ENCODE assay signal across 14 cellular contexts in genomic region chr10:101893510-101894120, GRCh38.
"Had no signal": no experiment of that assay in that cellular context is flagged by ENCODE, and none has a peak within 500 bp of the region (broad histone marks: within the 10 kb centered on the region; RNA-seq: fewer than 3 reads in every experiment).

No MANE protein-coding gene starts in this region.

- H3K27ac ChIP-seq: brain microvascular endothelial cell, colonic mucosa, lower lobe of right lung, tibial nerve had no signal

- H3K27ac Mint-ChIP-seq: mesothelial cell of epicardium; nephron; stimulated activated naive CD8-positive, alpha-beta T cell treated with anti-CD3 and anti-CD28 coated beads, Interleukin-15, Interleukin-2, amounts not matched to agents 100 ng/mL and 50 ng/mL, for 24 hours; T-helper 1 cell treated with Interleukin-12 subunit alpha and Interleukin-12 subunit beta and Interleukin-4 antibody, amounts not matched to agents 30 μg/mL and 1 μg/mL, for 36 hours had no signal

- H3K36me3 Mint-ChIP-seq: mesothelial cell of epicardium had no signal

- H3K9me3 Mint-ChIP-seq: central memory CD8-positive, alpha-beta T cell; mesothelial cell of epicardium; nephron; stimulated activated naive CD8-positive, alpha-beta T cell treated with anti-CD3 and anti-CD28 coated beads, Interleukin-15, Interleukin-2, amounts not matched to agents 100 ng/mL and 50 ng/mL, for 24 hours; T-helper 1 cell treated with Interleukin-12 subunit alpha and Interleukin-12 subunit beta and Interleukin-4 antibody, amounts not matched to agents 30 μg/mL and 1 μg/mL, for 36 hours had no signal

- DNase-seq: activated CD4-positive, CD25-positive, alpha-beta regulatory T cell treated with anti-CD3 and anti-CD28 coated beads, Interleukin-2, amount 50 U/mL, for 72 hours; anterior cingulate cortex; brain microvascular endothelial cell; colonic mucosa; lower lobe of right lung; nucleus accumbens; retina; stimulated activated CD4-positive, alpha-beta T cell treated with anti-CD3 and anti-CD28 coated beads, Interleukin-2, amount 100 ng/mL, for 24 hours had no signal

- H3K4me3 ChIP-seq: colonic mucosa, lower lobe of right lung, tibial nerve had no signal

- H3K27me3 Mint-ChIP-seq: central memory CD8-positive, alpha-beta T cell; stimulated activated naive CD8-positive, alpha-beta T cell treated with anti-CD3 and anti-CD28 coated beads, Interleukin-15, Interleukin-2, amounts not matched to agents 100 ng/mL and 50 ng/mL, for 24 hours had no signal

- H3K4me3 Mint-ChIP-seq: central memory CD8-positive, alpha-beta T cell; mesothelial cell of epicardium; nephron; stimulated activated naive CD8-positive, alpha-beta T cell treated with anti-CD3 and anti-CD28 coated beads, Interleukin-15, Interleukin-2, amounts not matched to agents 100 ng/mL and 50 ng/mL, for 24 hours; T-helper 1 cell treated with Interleukin-12 subunit alpha and Interleukin-12 subunit beta and Interleukin-4 antibody, amounts not matched to agents 30 μg/mL and 1 μg/mL, for 36 hours had no signal

- ATAC-seq: lower lobe of right lung had no signal
